1 cellular context compared by ENCODE assay signal in genomic region chr15:77819841-77820728, GRCh38.
TF ChIP-seq lines count a peak whose summit lies in the region.

No MANE protein-coding gene starts in this region.

TF ChIP-seq in GM23338, 12 proteins besides CTCF, POLR2A, EP300 and RAD21 (continued from another document):
- TF ChIP-seq REST (IDR thresholded peaks at IDR 0.05; ENCODE audit: unreplicated experiment): no peak
- TF ChIP-seq ETS1 (IDR thresholded peaks at IDR 0.05): no peak
- TF ChIP-seq JUNB (IDR thresholded peaks at IDR 0.05; ENCODE audit: unreplicated experiment): no peak
- TF ChIP-seq ZNF114 (CRISPR knock-in tag; IDR thresholded peaks at IDR 0.05): no peak
TF ChIP-seq in GM23338: peak in this region for 0.
